Comparison of ENCODE assay signal across 10 cellular contexts in genomic region chr12:118237908-118238307, GRCh38.
DNase-seq lines count a peak whose midpoint lies in the region; ATAC-seq and TF ChIP-seq lines count a peak whose summit lies in the region.
"Had no signal": no experiment of that assay in that cellular context is flagged by ENCODE, and none has a peak within 500 bp of the region (broad histone marks: within the 10 kb centered on the region; RNA-seq: fewer than 3 reads in every experiment).

No MANE protein-coding gene starts in this region.

- ATAC-seq in CD4-positive, alpha-beta T cell (ENCODE audit: poor library complexity) = no peak
- no peak for ATAC-seq in naive thymus-derived CD8-positive, alpha-beta T cell
- no peak for ATAC-seq in HG03108 (IDR thresholded peaks at IDR 0.05; ENCODE audit: unreplicated experiment)

- intact Hi-C loops in CD4-positive, alpha-beta T cell (cut with DNase I, micrococcal nuclease) = no loop called here

- no peaks in the 10 kb centered on the region for H3K4me1 Mint-ChIP-seq in CD4-positive, alpha-beta T cell (ENCODE audit: low read depth)
- H3K4me1 Mint-ChIP-seq in naive thymus-derived CD8-positive, alpha-beta T cell = peaks cover 0 to 21% (median 2%) of the 10 kb centered on the region in 4 donors
- H3K4me1 Mint-ChIP-seq in progenitor cell of endocrine pancreas (ENCODE audit: low read depth) = no peaks in the 10 kb centered on the region

- H3K9me3 Mint-ChIP-seq in CD4-positive, alpha-beta T cell = no peaks in the 10 kb centered on the region
- H3K9me3 Mint-ChIP-seq in naive thymus-derived CD8-positive, alpha-beta T cell = peaks cover 0 to 2% (median 0%) of the 10 kb centered on the region in 9 donors
- no peaks in the 10 kb centered on the region for H3K9me3 Mint-ChIP-seq in progenitor cell of endocrine pancreas (ENCODE audit: low read depth)

- H3K36me3 ChIP-seq in tibial nerve = peaks cover 0 to 33% (median 0%) of the 10 kb centered on the region in 3 donors

- no peak for DNase-seq in CD4-positive, alpha-beta T cell
- DNase-seq in HT-29 (ENCODE audit: low spot score) (peak; percentile 16), T47D (ENCODE audit: low read depth in 1 of 2, low spot score in 1 of 2) (peak; percentile 61 to 76), C1 segment of cervical spinal cord (lab: John Stamatoyannopoulos, UW) (no peak), progenitor cell of endocrine pancreas (ENCODE audit: low spot score, unreplicated experiment) (no peak), tibial nerve (ENCODE audit: low spot score in 2 of 2) (no peak)
- no peak for DNase-seq in naive thymus-derived CD8-positive, alpha-beta T cell
- DNase-seq: activated CD8-positive, alpha-beta memory T cell treated with anti-CD3 and anti-CD28 coated beads, Interleukin-2, amount 50 U/mL, for 48 hours; T-helper 1 cell had no signal

- no peak for TF ChIP-seq POLR2A in tibial nerve (IDR thresholded peaks at IDR 0.05)

- H3K36me3 Mint-ChIP-seq in CD4-positive, alpha-beta T cell (ENCODE audit: low read depth) = peaks cover 73% of the 10 kb centered on the region
- H3K36me3 Mint-ChIP-seq in naive thymus-derived CD8-positive, alpha-beta T cell = peaks cover 16 to 74% (median 44%) of the 10 kb centered on the region in 3 donors
- peaks cover 2% of the 10 kb centered on the region for H3K36me3 Mint-ChIP-seq in progenitor cell of endocrine pancreas (ENCODE audit: insufficient read depth)

- no peak overlapping the region for H3K4me3 ChIP-seq in tibial nerve

- TF ChIP-seq EP300 in tibial nerve (IDR thresholded peaks at IDR 0.05) = no peak

- WGBS in tibial nerve, 2 donors = 74 to 84% methylated on average over 1 of the region's 1 CpG

- POLR2A ChIA-PET in CD4-positive, alpha-beta T cell (lab: Charles Lee) = no interaction called here
- POLR2A ChIA-PET in naive thymus-derived CD8-positive, alpha-beta T cell (lab: Charles Lee) = no interaction called here

- H3K27me3 Mint-ChIP-seq in CD4-positive, alpha-beta T cell = no peaks in the 10 kb centered on the region
- no peaks in the 10 kb centered on the region for H3K27me3 Mint-ChIP-seq in naive thymus-derived CD8-positive, alpha-beta T cell
- no peaks in the 10 kb centered on the region for H3K27me3 Mint-ChIP-seq in progenitor cell of endocrine pancreas

- in situ Hi-C loops in T47D (cut with HindIII; ENCODE audit: low pct_unique_long_range_greater_than_20kb, low sequenced_read_pairs) = no loop called here

- H3K4me1 ChIP-seq in tibial nerve = no peaks in the 10 kb centered on the region

- H3K27ac Mint-ChIP-seq in CD4-positive, alpha-beta T cell = peak overlapping the region; percentile 70
- H3K27ac Mint-ChIP-seq in naive thymus-derived CD8-positive, alpha-beta T cell = peak overlapping the region in 6 of 10 donors; percentile 21 to 81 (median 66)
- no peak overlapping the region for H3K27ac Mint-ChIP-seq in progenitor cell of endocrine pancreas

- H3K27me3 ChIP-seq in CD4-positive, alpha-beta T cell (ENCODE audit: control insufficient read depth, insufficient read depth, low read length) = no peaks in the 10 kb centered on the region
- H3K27me3 ChIP-seq in tibial nerve = no peaks in the 10 kb centered on the region

- CTCF ChIA-PET in CD4-positive, alpha-beta T cell (lab: Charles Lee) = interaction anchor here (0.6 kb wide), 1 partner anchor 28 kb away, joined by 4 read pairs; no protein-coding TSS in a partner anchor

- H3K9me3 ChIP-seq in CD4-positive, alpha-beta T cell (ENCODE audit: control insufficient read depth, low read length) = no peaks in the 10 kb centered on the region
- H3K9me3 ChIP-seq in tibial nerve = no peaks in the 10 kb centered on the region

- no peak overlapping the region for H3K27ac ChIP-seq in CD4-positive, alpha-beta T cell (ENCODE audit: low read depth, low read length)
- H3K27ac ChIP-seq in tibial nerve = no peak overlapping the region

- TF ChIP-seq CTCF in CD4-positive, alpha-beta T cell (IDR thresholded peaks at IDR 0.05) = no peak
- TF ChIP-seq CTCF in progenitor cell of endocrine pancreas (IDR thresholded peaks at IDR 0.05; ENCODE audit: unreplicated experiment) (no peak), tibial nerve (IDR thresholded peaks at IDR 0.05) (no peak)

- no peak overlapping the region for H3K4me3 Mint-ChIP-seq in CD4-positive, alpha-beta T cell
- H3K4me3 Mint-ChIP-seq in naive thymus-derived CD8-positive, alpha-beta T cell = no peak overlapping the region
- no peak overlapping the region for H3K4me3 Mint-ChIP-seq in progenitor cell of endocrine pancreas (ENCODE audit: low read depth)

Comparison
In these comparisons a context has a peak if more than half of its experiments do, and no peak if none do; other contexts are left out.
1. DNase-seq: peak in HT-29 (single experiment) and T47D (2 of 2); none in CD4-positive, alpha-beta T cell (0 of 10), naive thymus-derived CD8-positive, alpha-beta T cell (0 of 10), C1 segment of cervical spinal cord (0 of 14), progenitor cell of endocrine pancreas (single experiment) and tibial nerve (0 of 2).